Comparison of ENCODE assay signal across 9 cellular contexts in the genomic region with DNA sequence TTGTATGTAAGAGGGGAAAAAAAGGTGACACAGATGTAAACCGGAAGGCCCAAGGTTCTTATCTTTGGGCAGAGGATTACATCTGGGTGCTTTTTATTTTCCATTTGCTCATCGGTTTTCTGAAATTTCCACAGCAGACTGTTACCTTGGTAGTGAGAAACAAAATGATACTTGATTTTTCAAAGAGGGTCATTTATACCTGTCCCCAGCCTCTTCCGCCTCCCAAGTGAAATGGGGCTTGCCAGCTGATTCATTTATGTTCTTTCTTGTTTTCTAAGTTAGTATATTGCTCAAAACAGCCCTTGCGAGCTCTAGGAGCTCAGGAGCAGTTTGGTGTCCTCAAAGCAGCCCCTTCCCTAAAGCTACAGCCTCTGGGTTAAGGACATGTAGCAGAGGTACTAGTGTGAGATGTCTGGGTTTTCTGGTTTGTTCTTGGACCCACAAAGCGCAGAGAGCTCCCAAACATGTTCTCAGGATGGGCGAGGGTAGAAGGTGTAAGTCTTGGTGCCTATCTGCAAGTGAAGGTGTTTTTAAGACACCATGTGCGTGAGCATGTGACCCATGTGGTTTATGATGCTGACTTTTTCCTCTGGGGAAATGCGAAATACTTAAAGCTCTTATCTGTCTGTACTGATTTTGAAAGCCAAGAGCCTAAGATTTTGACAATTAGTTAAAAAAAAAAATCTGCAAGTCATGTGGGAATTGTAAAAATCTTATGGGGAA. TPM values are rescaled to one million over a fixed set of nuclear protein-coding genes. Genes with fewer than 3 reads are reported as not detected.
A peak's percentile ranks its signal among the peaks of the same experiment; 100 is the strongest.
DNase-seq lines count a peak whose midpoint lies in the region; ATAC-seq and TF ChIP-seq lines count a peak whose summit lies in the region.
"Had no signal": no experiment of that assay in that cellular context is flagged by ENCODE, and none has a peak within 500 bp of the region (broad histone marks: within the 10 kb centered on the region; RNA-seq: fewer than 3 reads in every experiment).

No MANE protein-coding gene starts in this region.

- ATAC-seq in GM21737 (IDR thresholded peaks at IDR 0.05; ENCODE audit: unreplicated experiment), result peak; percentile 72
- peak; percentile 62 for ATAC-seq in HG03575 (IDR thresholded peaks at IDR 0.05; ENCODE audit: extremely low read depth, insufficient number of reproducible peaks, low FRiP score, unreplicated experiment)
- ATAC-seq: lower lobe of right lung had no signal

- H3K27ac Mint-ChIP-seq in progenitor cell of endocrine pancreas, result peak overlapping the region; percentile 11

- H3K36me3 Mint-ChIP-seq in progenitor cell of endocrine pancreas (ENCODE audit: insufficient read depth), result peaks cover 5% of the 10 kb centered on the region

- no peaks in the 10 kb centered on the region for H3K9me3 Mint-ChIP-seq in progenitor cell of endocrine pancreas (ENCODE audit: low read depth)
- H3K9me3 Mint-ChIP-seq: central memory CD8-positive, alpha-beta T cell had no signal

- DNase-seq in progenitor cell of endocrine pancreas (ENCODE audit: low spot score, unreplicated experiment) (no peak), medulla oblongata (ENCODE audit: extremely low spot score) (no peak), NCI-H1436 treated with DMSO at 0.1 percent for 48 hours (lab: John Stamatoyannopoulos, UW) (no peak), NCI-H2107 (lab: John Stamatoyannopoulos, UW) (no peak)
- DNase-seq: lower lobe of right lung had no signal

- no peak overlapping the region for H3K4me3 Mint-ChIP-seq in progenitor cell of endocrine pancreas (ENCODE audit: low read depth)
- H3K4me3 Mint-ChIP-seq: central memory CD8-positive, alpha-beta T cell had no signal

- in situ Hi-C loops in GM18951 (cut with MboI; ENCODE audit: low sequenced_read_pairs, unreplicated experiment), result no loop called here

- H3K27me3 Mint-ChIP-seq in progenitor cell of endocrine pancreas, result no peaks in the 10 kb centered on the region

- peaks cover 14% of the 10 kb centered on the region for H3K4me1 Mint-ChIP-seq in progenitor cell of endocrine pancreas (ENCODE audit: low read depth)

- TF ChIP-seq POLR2A in GM18951 (IDR thresholded peaks at IDR 0.05; ENCODE audit: extremely low read depth, insufficient read depth, insufficient read length), result peak; percentile 29

- TF ChIP-seq CTCF in progenitor cell of endocrine pancreas (IDR thresholded peaks at IDR 0.05; ENCODE audit: unreplicated experiment), result no peak

RNA-seq across cellular contexts. Expression of a gene that starts 38.3 kb away (rescaled TPM):
- 202 and 228 TPM in 2 replicates for total RNA-seq in progenitor cell of endocrine pancreas
